ENCODE assay signal across 8 cellular contexts in genomic region chr15:63501256-63502089, GRCh38. TPM values are rescaled to one million over a fixed set of nuclear protein-coding genes. Genes with fewer than 3 reads are reported as not detected.
DNase-seq lines count a peak whose midpoint lies in the region; ATAC-seq and TF ChIP-seq lines count a peak whose summit lies in the region.

No MANE protein-coding gene starts in this region.

- no peak for ATAC-seq in HG03196 (IDR thresholded peaks at IDR 0.05; ENCODE audit: unreplicated experiment)

- H3K9me3 Mint-ChIP-seq in neural crest cell = no peaks in the 10 kb centered on the region

- no peaks in the 10 kb centered on the region for H3K9me3 ChIP-seq in WERI-Rb-1 (ENCODE audit: severe bottlenecking)

- H3K36me3 ChIP-seq in WERI-Rb-1 = peaks cover 4% of the 10 kb centered on the region; the same call in 1 of the 2 replicates

- CTCF ChIA-PET in HEK293T (lab: Yijun Ruan, JAX) = no interaction called here

- H3K27me3 ChIP-seq in WERI-Rb-1 (ENCODE audit: insufficient read depth, low read depth, severe bottlenecking) = no peaks in the 10 kb centered on the region

- H3K36me3 Mint-ChIP-seq in neural crest cell (ENCODE audit: low read depth) = no peaks in the 10 kb centered on the region

- H3K4me3 ChIP-seq in WERI-Rb-1 (ENCODE audit: low read depth, low read length) = no peak overlapping the region

- peak overlapping the region; percentile 81 for H3K4me3 Mint-ChIP-seq in neural crest cell

- peaks cover 29% of the 10 kb centered on the region for H3K27me3 Mint-ChIP-seq in neural crest cell (ENCODE audit: low read depth)

- DNase-seq in AG08395 (ENCODE audit: low spot score) = peak; percentile 87
- peak; percentile 16 for DNase-seq in HEK293T (ENCODE audit: extremely low spot score)
- peak; percentile 46 for DNase-seq in activated T-helper 9 cell treated with anti-CD3 and anti-CD28 coated beads, Interleukin-2, amount 50 U/mL, for 16 hours (ENCODE audit: low read depth)
- DNase-seq in fibroblast of the conjunctiva (ENCODE audit: low read depth) = peak; percentile 93
- no peak for DNase-seq in neural crest cell (ENCODE audit: low read depth, low spot score)
- DNase-seq in NCI-H187 treated with DMSO at 0.1 percent for 48 hours (lab: John Stamatoyannopoulos, UW) = no peak
- no peak for DNase-seq in WERI-Rb-1

- peaks cover 51% of the 10 kb centered on the region for H3K4me1 Mint-ChIP-seq in neural crest cell

- TF ChIP-seq CTCF in neural crest cell (conservative IDR thresholded peaks at IDR 0.05) (no peak), WERI-Rb-1 (IDR thresholded peaks at IDR 0.05; ENCODE audit: low read depth, low read length) (no peak)

- POLR2A ChIA-PET in HEK293T (lab: Yijun Ruan, JAX) = no interaction called here

- no peak overlapping the region for H3K27ac ChIP-seq in WERI-Rb-1

- H3K27ac Mint-ChIP-seq in neural crest cell (ENCODE audit: unreplicated experiment) = no peak overlapping the region

TF ChIP-seq in HEK293T, 16 proteins besides CTCF, POLR2A, EP300 and RAD21:
- TF ChIP-seq FOXK2 (IDR thresholded peaks at IDR 0.05) = no peak
- TF ChIP-seq PKNOX1 (IDR thresholded peaks at IDR 0.05) = no peak
- TF ChIP-seq ELF4 (IDR thresholded peaks at IDR 0.05) = no peak
- TF ChIP-seq FOXM1 (IDR thresholded peaks at IDR 0.05; ENCODE audit: borderline replicate concordance) = no peak
- TF ChIP-seq CTBP1 (IDR thresholded peaks at IDR 0.05; ENCODE audit: borderline replicate concordance) = no peak
- TF ChIP-seq L3MBTL2 (conservative IDR thresholded peaks at IDR 0.05) = no peak
- no peak for TF ChIP-seq ARNT (IDR thresholded peaks at IDR 0.05)
- TF ChIP-seq SUZ12 (IDR thresholded peaks at IDR 0.05) = no peak
- TF ChIP-seq FOXA1 (IDR thresholded peaks at IDR 0.05) = no peak
- no peak for TF ChIP-seq SP1 (IDR thresholded peaks at IDR 0.05)
- no peak for TF ChIP-seq TARDBP (IDR thresholded peaks at IDR 0.05)
- no peak for TF ChIP-seq HDGF (IDR thresholded peaks at IDR 0.05; ENCODE audit: borderline replicate concordance)
- TF ChIP-seq NFRKB (IDR thresholded peaks at IDR 0.05) = no peak
TF ChIP-seq in HEK293T: peak in this region for 0.

RNA-seq across cellular contexts. Expression of gene USP3, which starts 2.9 kb away (rescaled TPM):
- 80.0 and 85.7 TPM in 2 replicates for total RNA-seq in neural crest cell

Comparison
In these comparisons a context has a peak if more than half of its experiments do, and no peak if none do; other contexts are left out.
1. DNase-seq: peak in AG08395 (single experiment), HEK293T (single experiment), activated T-helper 9 cell treated with anti-CD3 and anti-CD28 coated beads, Interleukin-2, amount 50 U/mL, for 16 hours (single experiment) and fibroblast of the conjunctiva (single experiment); none in neural crest cell (single experiment), NCI-H187 treated with DMSO at 0.1 percent for 48 hours (single experiment) and WERI-Rb-1 (single experiment).